In genomic region chr5:43075319-43076293, GRCh38 we compare ENCODE assay signal across 1 cellular context.
A peak's percentile ranks its signal among the peaks of the same experiment; 100 is the strongest.
TF ChIP-seq lines count a peak whose summit lies in the region.

No MANE protein-coding gene starts in this region.

TF ChIP-seq in K562, 482 proteins besides CTCF, POLR2A, EP300 and RAD21 (continued from another document and continues in another):
- no peak for TF ChIP-seq THAP7 (CRISPR knock-in tag; IDR thresholded peaks at IDR 0.05)
- peak; percentile 70 for TF ChIP-seq SUPT5H (IDR thresholded peaks at IDR 0.05)
- TF ChIP-seq RBM14 (IDR thresholded peaks at IDR 0.05; ENCODE audit: borderline replicate concordance, insufficient read depth, low read depth, low read length) = no peak
- no peak for TF ChIP-seq ZBTB33 (CRISPR knock-in tag; IDR thresholded peaks at IDR 0.05)
- TF ChIP-seq FOXA3 (CRISPR knock-in tag; conservative IDR thresholded peaks at IDR 0.05 in 1 of 2, IDR thresholded peaks at IDR 0.05 in 1 of 2) = peak; percentile 48 to 89; a peak in 2 of 4 replicates
- peak; percentile 67 for TF ChIP-seq TAL1 (IDR thresholded peaks at IDR 0.05)
- TF ChIP-seq ZNF124 (CRISPR knock-in tag; IDR thresholded peaks at IDR 0.05) = no peak
- TF ChIP-seq ZBTB2 (IDR thresholded peaks at IDR 0.05) = no peak; the same call in 1 of the 2 replicates
- TF ChIP-seq NR2C1 (IDR thresholded peaks at IDR 0.05) = no peak; the same call in 1 of the 2 replicates
- TF ChIP-seq NR2C1 (tag; IDR thresholded peaks at IDR 0.05) = peak; percentile 76
- TF ChIP-seq DNMT1 (IDR thresholded peaks at IDR 0.05) = no peak
- TF ChIP-seq HDAC1 (IDR thresholded peaks at IDR 0.05) = peak in 1 of 2 experiments; percentile 37; a peak in 1 of 4 replicates
- TF ChIP-seq HES1 (IDR thresholded peaks at IDR 0.05; ENCODE audit: low read depth) = no peak
- TF ChIP-seq IRF9 (tag; IDR thresholded peaks at IDR 0.05) = peak; percentile 80
- peak; percentile 78; the same call in 1 of the 2 replicates for TF ChIP-seq ELF2 (CRISPR knock-in tag; IDR thresholded peaks at IDR 0.05)
- no peak for TF ChIP-seq CGGBP1 (CRISPR knock-in tag; IDR thresholded peaks at IDR 0.05)
- TF ChIP-seq EWSR1 (IDR thresholded peaks at IDR 0.05; ENCODE audit: borderline replicate concordance, low read depth, partially characterized antibody) = no peak
- no peak for TF ChIP-seq FOXP4 (CRISPR knock-in tag; IDR thresholded peaks at IDR 0.05; ENCODE audit: borderline replicate concordance)
- TF ChIP-seq CBX2 (IDR thresholded peaks at IDR 0.05; ENCODE audit: insufficient read depth, low read length, poor library complexity, severe bottlenecking) = no peak
- no peak for TF ChIP-seq HNRNPL (IDR thresholded peaks at IDR 0.05; ENCODE audit: low read depth, low read length)
- no peak for TF ChIP-seq RUNX1 (IDR thresholded peaks at IDR 0.05; ENCODE audit: low read depth)
- no peak; the same call in 1 of the 2 replicates for TF ChIP-seq ZNF41 (CRISPR knock-in tag; conservative IDR thresholded peaks at IDR 0.05)
- no peak for TF ChIP-seq ZNF146 (CRISPR knock-in tag; IDR thresholded peaks at IDR 0.05; ENCODE audit: unreplicated experiment)
- TF ChIP-seq ZNF766 (CRISPR knock-in tag; conservative IDR thresholded peaks at IDR 0.05) = peak; percentile 68; the same call in 1 of the 2 replicates
- TF ChIP-seq ZKSCAN3 (CRISPR knock-in tag; IDR thresholded peaks at IDR 0.05) = no peak
- TF ChIP-seq ZNF121 (CRISPR knock-in tag; conservative IDR thresholded peaks at IDR 0.05) = no peak
- TF ChIP-seq POLR2H (tag; IDR thresholded peaks at IDR 0.05; ENCODE audit: low read depth) = peak; percentile 74
- TF ChIP-seq ZNF740 (CRISPR knock-in tag; IDR thresholded peaks at IDR 0.05) = 0 out of 2 replicates have a peak, but pooled peaks have one; percentile 54
- TF ChIP-seq ZNF740 (tag; IDR thresholded peaks at IDR 0.05) = peak in 1 of 2 experiments; percentile 76; a peak in 1 of 4 replicates
- no peak for TF ChIP-seq RFX5 (IDR thresholded peaks at IDR 0.05; ENCODE audit: low read depth, low read length)
- peak; percentile 76 for TF ChIP-seq NUFIP1 (IDR thresholded peaks at IDR 0.05; ENCODE audit: partially characterized antibody)
- TF ChIP-seq PHB2 (IDR thresholded peaks at IDR 0.05; ENCODE audit: low read depth) = no peak; the same call in 1 of the 2 replicates
- peak; percentile 71 for TF ChIP-seq RBFOX2 (IDR thresholded peaks at IDR 0.05; ENCODE audit: low read depth, low read length)
- TF ChIP-seq CREB1 (IDR thresholded peaks at IDR 0.05) = peak; percentile 61
- no peak; the same call in 1 of the 2 replicates for TF ChIP-seq CREB1 (CRISPR knock-in tag; IDR thresholded peaks at IDR 0.05)
- peak in 1 of 2 experiments; percentile 77; a peak in 2 of 4 replicates for TF ChIP-seq UBTF (IDR thresholded peaks at IDR 0.05; ENCODE audit: borderline replicate concordance in 1 of 2, low read depth in 2 of 2, low read length in 2 of 2)
- no peak for TF ChIP-seq ZNF217 (CRISPR knock-in tag; IDR thresholded peaks at IDR 0.05)
- peak; percentile 79 for TF ChIP-seq GABPA (tag; conservative IDR thresholded peaks at IDR 0.05; ENCODE audit: low read depth)
- peak; percentile 63; the same call in 1 of the 2 replicates for TF ChIP-seq ZNF644 (tag; IDR thresholded peaks at IDR 0.05; ENCODE audit: low read depth)
- TF ChIP-seq RERE (CRISPR knock-in tag; IDR thresholded peaks at IDR 0.05; ENCODE audit: borderline replicate concordance) = no peak
- peak; percentile 89 for TF ChIP-seq DPF2 (IDR thresholded peaks at IDR 0.05)
- TF ChIP-seq OTX1 (CRISPR knock-in tag; IDR thresholded peaks at IDR 0.05) = 0 out of 2 replicates have a peak, but pooled peaks have one; percentile 53
- TF ChIP-seq ATF3 (IDR thresholded peaks at IDR 0.05) = peak; percentile 66; the same call in 1 of the 2 replicates
- TF ChIP-seq ATF3 (CRISPR knock-in tag; conservative IDR thresholded peaks at IDR 0.05) = no peak
- TF ChIP-seq FOSL1 (tag; conservative IDR thresholded peaks at IDR 0.05) = peak; percentile 73
- peak; percentile 46; the same call in 1 of the 2 replicates for TF ChIP-seq PML (IDR thresholded peaks at IDR 0.05; ENCODE audit: low read length)
- no peak for TF ChIP-seq ZFP30 (CRISPR knock-in tag; IDR thresholded peaks at IDR 0.05; ENCODE audit: borderline replicate concordance)
- peak; percentile 87 for TF ChIP-seq CBX1 (IDR thresholded peaks at IDR 0.05; ENCODE audit: low read depth)
- TF ChIP-seq NR1H2 (CRISPR knock-in tag; IDR thresholded peaks at IDR 0.05) = no peak
- TF ChIP-seq YBX1 (IDR thresholded peaks at IDR 0.05) = no peak
- TF ChIP-seq GTF2A2 (tag; IDR thresholded peaks at IDR 0.05) = no peak; the same call in 1 of the 2 replicates
